In the genomic region with DNA sequence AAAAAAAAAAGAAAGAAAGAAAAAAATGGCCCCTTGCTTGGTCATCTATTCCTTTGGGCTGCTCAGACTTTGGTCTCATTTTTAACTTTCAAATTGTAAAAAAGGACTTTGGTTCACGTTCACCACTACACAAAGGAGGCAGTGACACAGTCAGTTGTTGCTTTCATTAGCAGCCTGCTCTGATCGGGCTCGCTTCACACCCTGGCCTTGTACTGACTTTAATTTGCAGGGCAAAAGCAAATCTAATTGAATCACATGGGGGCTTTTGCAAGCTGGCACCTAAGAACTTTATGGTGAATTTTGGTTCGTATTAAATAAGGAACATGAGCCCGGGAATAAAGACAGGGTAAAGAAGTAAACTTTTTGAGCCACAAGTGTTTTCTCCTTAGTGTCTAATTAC, we compare ENCODE assay signal across 22 cellular contexts.
DNase-seq lines count a peak whose midpoint lies in the region; ATAC-seq, FAIRE-seq and TF ChIP-seq lines count a peak whose summit lies in the region.
"Had no signal": no experiment of that assay in that cellular context is flagged by ENCODE, and none has a peak within 500 bp of the region (broad histone marks: within the 10 kb centered on the region; RNA-seq: fewer than 3 reads in every experiment).

No MANE protein-coding gene starts in this region.

- H3K4me1 Mint-ChIP-seq in GM23338 = peaks cover 67% of the 10 kb centered on the region
- no peaks in the 10 kb centered on the region for H3K4me1 Mint-ChIP-seq in CD8-positive, alpha-beta T cell (ENCODE audit: low read depth)
- H3K4me1 Mint-ChIP-seq: B cell; CD4-positive, CD25-positive, alpha-beta regulatory T cell had no signal

- intact Hi-C loops in esophagus muscularis mucosa (cut with DNase I) = no loop called here
- intact Hi-C loops in CD8-positive, alpha-beta T cell (cut with DNase I, micrococcal nuclease) = no loop called here

- H3K9me2 ChIP-seq in GM23338 (ENCODE audit: insufficient read depth) = no peaks in the 10 kb centered on the region

- peak overlapping the region; percentile 46 for H3K4me2 ChIP-seq in GM23338
- H3K4me2 ChIP-seq: BLaER1 had no signal

- H3K4me1 ChIP-seq in GM23338 (ENCODE audit: insufficient read depth) = peaks cover 65% of the 10 kb centered on the region
- peaks cover 37% of the 10 kb centered on the region for H3K4me1 ChIP-seq in HUES64 (ENCODE audit: insufficient read depth, low read length)
- H3K4me1 ChIP-seq in esophagus muscularis mucosa = no peaks in the 10 kb centered on the region
- H3K4me1 ChIP-seq in CD8-positive, alpha-beta T cell (ENCODE audit: insufficient read depth, low read length) = no peaks in the 10 kb centered on the region
- H3K4me1 ChIP-seq: BLaER1 had no signal

- H3K27me3 ChIP-seq in GM23338 (ENCODE audit: insufficient read depth) = peaks cover 21% of the 10 kb centered on the region; the same call in 1 of the 2 replicates
- 0 out of 2 replicates have a peak, but pooled peaks cover 2% of the 10 kb centered on the region for H3K27me3 ChIP-seq in HUES64 (ENCODE audit: insufficient read depth, low read length)
- H3K27me3 ChIP-seq in esophagus muscularis mucosa = no peaks in the 10 kb centered on the region
- H3K27me3 ChIP-seq in CD8-positive, alpha-beta T cell (ENCODE audit: insufficient read depth, low read length) = no peaks in the 10 kb centered on the region
- H3K27me3 ChIP-seq: BLaER1 had no signal

- H3K27me3 Mint-ChIP-seq in GM23338 (ENCODE audit: insufficient read depth, low read depth, poor library complexity) = peaks cover 8% of the 10 kb centered on the region
- no peaks in the 10 kb centered on the region for H3K27me3 Mint-ChIP-seq in CD8-positive, alpha-beta T cell (ENCODE audit: low read depth)
- H3K27me3 Mint-ChIP-seq: B cell; CD4-positive, CD25-positive, alpha-beta regulatory T cell had no signal

- peaks cover 35% of the 10 kb centered on the region for H3K36me3 Mint-ChIP-seq in GM23338 (ENCODE audit: low read depth)
- H3K36me3 Mint-ChIP-seq in CD8-positive, alpha-beta T cell = no peaks in the 10 kb centered on the region
- H3K36me3 Mint-ChIP-seq: CD4-positive, CD25-positive, alpha-beta regulatory T cell had no signal

- peak overlapping the region; percentile 53 for H3K27ac ChIP-seq in GM23338 (ENCODE audit: low read depth)
- H3K27ac ChIP-seq in HUES64 (ENCODE audit: low read depth, low read length) = peak overlapping the region; percentile 45; the same call in 1 of the 2 replicates
- no peak overlapping the region for H3K27ac ChIP-seq in esophagus muscularis mucosa (replicated peaks in 1 of 4)
- no peak overlapping the region for H3K27ac ChIP-seq in CD8-positive, alpha-beta T cell (ENCODE audit: low read depth, low read length)
- H3K27ac ChIP-seq: 22Rv1, BLaER1, C4-2B, GM23248 had no signal

- H3K9me3 ChIP-seq in HUES64 (ENCODE audit: insufficient read depth, low read depth, low read length) = no peaks in the 10 kb centered on the region
- H3K9me3 ChIP-seq in esophagus muscularis mucosa = no peaks in the 10 kb centered on the region
- H3K9me3 ChIP-seq in CD8-positive, alpha-beta T cell (ENCODE audit: low read length) = no peaks in the 10 kb centered on the region
- H3K9me3 ChIP-seq: BLaER1 had no signal

- DNase-seq in GM23338 (ENCODE audit: low spot score) = peak; percentile 11
- peak; percentile 24 for DNase-seq in esophagus muscularis mucosa (ENCODE audit: extremely low spot score)
- no peak for DNase-seq in D721Med (ENCODE audit: insufficient read length, low spot score)
- DNase-seq in CD8-positive, alpha-beta T cell = no peak
- DNase-seq: Calu3; CD4-positive, CD25-positive, alpha-beta regulatory T cell; COR-L47; DMS153; DND-41; GM23248; HCEC 1CT had no signal

- 67% methylated on average over 5 of the region's 5 CpGs for WGBS in HUES64
- WGBS in esophagus muscularis mucosa = 84% methylated on average over 5 of the region's 5 CpGs

- H3K9me3 Mint-ChIP-seq in GM23338 = no peaks in the 10 kb centered on the region
- peaks cover 2% of the 10 kb centered on the region for H3K9me3 Mint-ChIP-seq in CD8-positive, alpha-beta T cell

- peaks cover 18% of the 10 kb centered on the region; the same call in 1 of the 2 replicates for H4K20me1 ChIP-seq in GM23338 (replicated peaks; ENCODE audit: insufficient read depth)
- H4K20me1 ChIP-seq: BLaER1 had no signal

- CTCF ChIA-PET in CD8-positive, alpha-beta T cell (lab: Charles Lee) = no interaction called here

- H2AFZ ChIP-seq in GM23338 = no peak overlapping the region
- H2AFZ ChIP-seq: GM23248 had no signal

- ATAC-seq in GM23338 (peak; percentile 11), GM18870 (IDR thresholded peaks at IDR 0.05; ENCODE audit: unreplicated experiment) (no peak)
- ATAC-seq in CD8-positive, alpha-beta T cell = no peak

- peaks cover 26% of the 10 kb centered on the region for H3F3A ChIP-seq in GM23338 (replicated peaks; ENCODE audit: low read depth)

- FAIRE-seq in D721Med (lab: Jason Lieb, UNC) = no peak
- FAIRE-seq: A204.1, G401.6, GM12892, GM19239, H54 had no signal

- no peak overlapping the region for H3K9ac ChIP-seq in HUES64 (ENCODE audit: low read depth, low read length)
- H3K9ac ChIP-seq: BLaER1, GM23248 had no signal

- TF ChIP-seq POLR2A in esophagus muscularis mucosa (IDR thresholded peaks at IDR 0.05; ENCODE audit: low read depth) = no peak

- no peak overlapping the region for H3K4me3 Mint-ChIP-seq in GM23338
- H3K4me3 Mint-ChIP-seq in CD8-positive, alpha-beta T cell = no peak overlapping the region
- H3K4me3 Mint-ChIP-seq: B cell; CD4-positive, CD25-positive, alpha-beta regulatory T cell had no signal

- H3K79me2 ChIP-seq in GM23338 (replicated peaks; ENCODE audit: insufficient read depth) = peaks cover 5% of the 10 kb centered on the region

- no peak for TF ChIP-seq EP300 in esophagus muscularis mucosa (IDR thresholded peaks at IDR 0.05)

- no peak overlapping the region for H3K27ac Mint-ChIP-seq in GM23338
- H3K27ac Mint-ChIP-seq in CD8-positive, alpha-beta T cell = no peak overlapping the region
- H3K27ac Mint-ChIP-seq: B cell; CD4-positive, CD25-positive, alpha-beta regulatory T cell had no signal

- POLR2A ChIA-PET in CD8-positive, alpha-beta T cell (lab: Charles Lee) = no interaction called here

- H3K4me3 ChIP-seq in GM23338 (no peak overlapping the region), HUES64 (ENCODE audit: low read length) (no peak overlapping the region), esophagus muscularis mucosa (no peak overlapping the region)
- H3K4me3 ChIP-seq in CD8-positive, alpha-beta T cell (ENCODE audit: low read depth, low read length) = no peak overlapping the region
- H3K4me3 ChIP-seq: BLaER1, GM23248 had no signal

- H3K36me3 ChIP-seq in GM23338 (ENCODE audit: insufficient read depth) (peaks cover 21% of the 10 kb centered on the region), HUES64 (ENCODE audit: insufficient read depth, low read length) (peaks cover 31% of the 10 kb centered on the region), esophagus muscularis mucosa (no peaks in the 10 kb centered on the region)
- no peaks in the 10 kb centered on the region for H3K36me3 ChIP-seq in CD8-positive, alpha-beta T cell (ENCODE audit: insufficient read depth, low read length)
- H3K36me3 ChIP-seq: BLaER1 had no signal

- TF ChIP-seq CTCF in GM23338 (conservative IDR thresholded peaks at IDR 0.05; ENCODE audit: low read depth in 2 of 2) (no peak), esophagus muscularis mucosa (IDR thresholded peaks at IDR 0.05) (no peak), D721Med (IDR thresholded peaks at IDR 0.05; ENCODE audit: insufficient read depth, missing control alignments) (no peak)
- no peak for TF ChIP-seq CTCF in CD8-positive, alpha-beta T cell (IDR thresholded peaks at IDR 0.05)

TF ChIP-seq in GM23338, 12 proteins besides CTCF, POLR2A, EP300 and RAD21:
- peak; percentile 39; the same call in 1 of the 2 replicates for TF ChIP-seq POLR2AphosphoS5 (IDR thresholded peaks at IDR 0.05; ENCODE audit: low read depth)
- TF ChIP-seq EZH2phosphoT487 (IDR thresholded peaks at IDR 0.05; ENCODE audit: unreplicated experiment) = no peak
TF ChIP-seq in GM23338: peak in this region for 1.

Comparison
In these comparisons a context has a peak if more than half of its experiments do, and no peak if none do; other contexts are left out.
1. DNase-seq: peak in GM23338 (single experiment) and esophagus muscularis mucosa (single experiment); none in D721Med (single experiment) and CD8-positive, alpha-beta T cell (0 of 7).
2. H3K27ac ChIP-seq: peak in GM23338 (single experiment) and HUES64 (single experiment); none in esophagus muscularis mucosa (0 of 4) and CD8-positive, alpha-beta T cell (single experiment).